8 cellular contexts compared by ENCODE assay signal in genomic region chr20:17966432-17967312, GRCh38. TPM values are rescaled to one million over a fixed set of nuclear protein-coding genes. Genes with fewer than 3 reads are reported as not detected.
DNase-seq lines count a peak whose midpoint lies in the region; ATAC-seq and TF ChIP-seq lines count a peak whose summit lies in the region.

No MANE protein-coding gene starts in this region.

- H3K9me3 ChIP-seq in PC-3 (ENCODE audit: low read length), result no peaks in the 10 kb centered on the region
- H3K9me3 ChIP-seq in muscle layer of colon (ENCODE audit: low read length), result no peaks in the 10 kb centered on the region

- H3K4me2 ChIP-seq in PC-3 (ENCODE audit: low read length), result peak overlapping the region; percentile 89

- H3K27me3 ChIP-seq in PC-3 (ENCODE audit: low read length) (no peaks in the 10 kb centered on the region), muscle layer of colon (ENCODE audit: control insufficient read depth in 1 of 2, insufficient read depth in 2 of 2, low read length in 2 of 2) (no peaks in the 10 kb centered on the region)

- H3K4me1 ChIP-seq in PC-3 (ENCODE audit: insufficient read depth, low read length), result peaks cover 52% of the 10 kb centered on the region
- peaks cover 64% of the 10 kb centered on the region for H3K4me1 ChIP-seq in muscle layer of colon (ENCODE audit: insufficient read depth, low read length)

- TF ChIP-seq CTCF in GM10266 (IDR thresholded peaks at IDR 0.05; ENCODE audit: control insufficient read depth, insufficient read depth, low read depth, missing control alignments) (peak; percentile 22), PC-3 (conservative IDR thresholded peaks at IDR 0.05; ENCODE audit: low read depth, low read length) (no peak; the same call in 1 of the 2 replicates), coronary artery (IDR thresholded peaks at IDR 0.05) (no peak)

- no peak overlapping the region for H3K27ac ChIP-seq in PC-3 (ENCODE audit: low read length)
- peak overlapping the region; percentile 69 to 92 for H3K27ac ChIP-seq in coronary artery
- H3K27ac ChIP-seq in muscle layer of colon (ENCODE audit: low read depth, low read length), result peak overlapping the region; percentile 94

- peak overlapping the region; percentile 99 for H3K9ac ChIP-seq in PC-3 (ENCODE audit: low read length)
- no peak overlapping the region for H3K9ac ChIP-seq in muscle layer of colon (ENCODE audit: low read length)

- POLR2A ChIA-PET in PC-3 (lab: Charles Lee; ENCODE audit: unreplicated experiment), result interaction anchor here (0.5 to 0.7 kb wide), 4 partner anchors 21 to 397 kb away, joined by 3 to 5 read pairs (median 4); partner anchors contain the start of gene DSTN

- no peaks in the 10 kb centered on the region for H3F3A ChIP-seq in PC-3 (ENCODE audit: low read length, unreplicated experiment)

- CTCF ChIA-PET in PC-3 (lab: Charles Lee), result interaction anchor here (1.0 to 1.3 kb wide), 3 partner anchors 24 to 284 kb away, joined by 3 to 7 read pairs (median 4); no protein-coding TSS in a partner anchor

- ATAC-seq in PC-3 (no peak), GM19351 (IDR thresholded peaks at IDR 0.05; ENCODE audit: unreplicated experiment) (no peak)

- peaks cover 66% of the 10 kb centered on the region for H4K20me1 ChIP-seq in PC-3 (ENCODE audit: low read length)

- H3K36me3 ChIP-seq in PC-3 (ENCODE audit: low read depth, low read length) (peaks cover 51% of the 10 kb centered on the region), muscle layer of colon (ENCODE audit: insufficient read depth, low read length) (no peaks in the 10 kb centered on the region)

- DNase-seq in A172 (ENCODE audit: low spot score) (peak; percentile 48), GM10266 (ENCODE audit: extremely low spot score) (no peak), PC-3 (peak; percentile 51), coronary artery (ENCODE audit: low spot score) (no peak), COLO829 (ENCODE audit: low spot score) (no peak), NCI-H2196 (lab: John Stamatoyannopoulos, UW; ENCODE audit: unreplicated experiment) (no peak)

- H3K79me2 ChIP-seq in PC-3 (ENCODE audit: low read length), result peaks cover 98% of the 10 kb centered on the region

- BruUV-seq in PC-3 (replicated peaks; lab: Mats Ljungman, UMichigan), result no TSS peak

- peak overlapping the region; percentile 74 for H3K4me3 ChIP-seq in PC-3 (ENCODE audit: low read length)
- peak overlapping the region; percentile 84 for H3K4me3 ChIP-seq in coronary artery
- H3K4me3 ChIP-seq in muscle layer of colon (ENCODE audit: low read depth in 1 of 2, low read length in 2 of 2), result peak overlapping the region; percentile 84 to 89

- no peak overlapping the region for H2AFZ ChIP-seq in PC-3 (ENCODE audit: low read length)

- intact Hi-C loops in PC-3 (cut with micrococcal nuclease), result loop anchor here (1.0 to 10.0 kb wide), 3 partner anchors 27 to 318 kb away; partner anchors contain the start of genes OVOL2 and ZNF133

- no peaks in the 10 kb centered on the region for H3K9me2 ChIP-seq in PC-3 (replicated peaks; ENCODE audit: low read length)

RNA-seq across cellular contexts. Expression of gene SNX5, which starts 1.9 kb away (rescaled TPM):
- total RNA-seq in A172 (2014; rRNA removed; shearing (Covaris generic)), result 110 and 134 TPM in 2 replicates
- total RNA-seq in PC-3 (2014; rRNA removed), result 159 and 189 TPM in 2 replicates

RNA-seq across cellular contexts. Expression of gene MGME1, which starts 2.1 kb away (rescaled TPM):
- 17.4 and 19.3 TPM in 2 replicates for total RNA-seq in A172 (2014; rRNA removed; shearing (Covaris generic))
- total RNA-seq in PC-3 (2014; rRNA removed), result 15.1 and 18.8 TPM in 2 replicates

Comparison
In these comparisons a context has a peak if more than half of its experiments do, and no peak if none do; other contexts are left out.
1. DNase-seq: peak in A172 (single experiment) and PC-3 (single experiment); none in GM10266 (single experiment), coronary artery (single experiment), COLO829 (single experiment) and NCI-H2196 (single experiment).
2. Peak in every context shown above with its lines, with median percentiles within 50 percentile points of each other: H3K4me3 ChIP-seq.